In the genomic region with DNA sequence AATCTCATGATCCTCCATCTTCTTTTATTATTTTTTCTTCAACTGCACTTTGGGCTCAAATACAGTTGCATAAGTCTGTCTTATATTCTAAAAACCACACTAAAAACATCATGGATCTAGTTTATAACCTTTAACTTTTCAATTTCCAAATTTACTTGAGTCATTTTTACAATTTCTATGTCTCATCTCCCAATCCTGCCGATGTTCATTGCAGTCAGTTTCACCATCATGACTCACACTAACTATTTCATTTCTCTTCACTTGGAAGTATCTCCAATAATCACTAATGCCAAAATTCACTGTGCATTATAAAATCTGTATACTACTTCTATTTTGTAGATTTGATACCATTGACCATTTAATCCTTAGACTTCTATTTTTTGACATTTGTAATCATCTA, we compare ENCODE assay signal across 20 cellular contexts.
DNase-seq lines count a peak whose midpoint lies in the region; ATAC-seq, FAIRE-seq and TF ChIP-seq lines count a peak whose summit lies in the region.
"Had no signal": no experiment of that assay in that cellular context is flagged by ENCODE, and none has a peak within 500 bp of the region (broad histone marks: within the 10 kb centered on the region; RNA-seq: fewer than 3 reads in every experiment).

No MANE protein-coding gene starts in this region.

- H3K27me3 ChIP-seq in mammary epithelial cell (ENCODE audit: insufficient read depth, low read length): no peaks in the 10 kb centered on the region
- H3K27me3 ChIP-seq: body of pancreas, colonic mucosa, thyroid gland had no signal

- no peak for FAIRE-seq in GM19239 (lab: Jason Lieb, UNC)
- FAIRE-seq: H54 had no signal

- intact Hi-C loops in mammary epithelial cell (cut with micrococcal nuclease): loop anchor here (5.0 to 10.0 kb wide), 5 partner anchors 213 to 1534 kb away; no protein-coding TSS in a partner anchor

- H3K9ac ChIP-seq in mammary epithelial cell (ENCODE audit: insufficient read depth, low read length): peak overlapping the region; percentile 10

- POLR2A ChIA-PET in AG04449 (lab: Yijun Ruan, JAX): no interaction called here

- H3K4me1 ChIP-seq in mammary epithelial cell (ENCODE audit: insufficient read depth, low read length): peaks cover 22% of the 10 kb centered on the region
- H3K4me1 ChIP-seq: body of pancreas, colonic mucosa, thyroid gland had no signal

- H3K4me3 ChIP-seq in AG04449 (ENCODE audit: low read depth, low read length): no peak overlapping the region
- H3K4me3 ChIP-seq in mammary epithelial cell (replicated peaks in 1 of 3; ENCODE audit: insufficient read depth in 1 of 3, low read depth in 2 of 3, low read length in 3 of 3): no peak overlapping the region
- no peak overlapping the region for H3K4me3 ChIP-seq in fibroblast of villous mesenchyme (ENCODE audit: low read depth, low read length)
- H3K4me3 ChIP-seq: body of pancreas, colonic mucosa, thyroid gland had no signal

- H4K20me1 ChIP-seq in mammary epithelial cell (ENCODE audit: insufficient read depth, low read length): no peaks in the 10 kb centered on the region

- WGBS in mammary epithelial cell (ENCODE audit: low coverage, missing lambda C conversion rate): 0% methylated on average over 1 of the region's 1 CpG

- peak overlapping the region; percentile 91 for H3K27ac ChIP-seq in mammary epithelial cell (ENCODE audit: insufficient read depth, low read depth, low read length)
- H3K27ac ChIP-seq: body of pancreas, colonic mucosa, thyroid gland had no signal

- TF ChIP-seq CTCF in AG04449 (IDR thresholded peaks at IDR 0.05; ENCODE audit: insufficient read depth, low read length, missing control alignments) (no peak), mammary epithelial cell (conservative IDR thresholded peaks at IDR 0.05 in 1 of 2, IDR thresholded peaks at IDR 0.05 in 1 of 2; ENCODE audit: extremely low read depth in 1 of 2, insufficient read depth in 1 of 2, low read depth in 1 of 2, low read length in 2 of 2) (no peak), fibroblast of villous mesenchyme (IDR thresholded peaks at IDR 0.05; ENCODE audit: insufficient read depth, low read depth, low read length) (no peak)

- BruUV-seq in mammary epithelial cell (replicated peaks; lab: Mats Ljungman, UMichigan): TSS peak; percentile 76

- H3K79me2 ChIP-seq in mammary epithelial cell (ENCODE audit: insufficient read depth, low read length): no peaks in the 10 kb centered on the region

- CTCF ChIA-PET in AG04449 (lab: Yijun Ruan, JAX) (no interaction called here), mammary epithelial cell (lab: Charles Lee; ENCODE audit: low non-redundant PET) (no interaction called here)

- no peaks in the 10 kb centered on the region for H3K36me3 ChIP-seq in mammary epithelial cell (ENCODE audit: insufficient read depth, low read length)
- H3K36me3 ChIP-seq: colonic mucosa, thyroid gland had no signal

- peaks cover 12% of the 10 kb centered on the region for H3K9me3 ChIP-seq in mammary epithelial cell (replicated peaks; ENCODE audit: insufficient read depth, low read length)
- H3K9me3 ChIP-seq: colonic mucosa, thyroid gland had no signal

- no peak overlapping the region for H2AFZ ChIP-seq in mammary epithelial cell (ENCODE audit: low read depth, low read length)

- dilution Hi-C loops in mammary epithelial cell (cut with HindIII; ENCODE audit: low sequenced_read_pairs): no loop called here

- no peak for ATAC-seq in HG03457 (IDR thresholded peaks at IDR 0.05; ENCODE audit: unreplicated experiment)
- ATAC-seq: body of pancreas; CD8-positive, alpha-beta T cell; left cardiac atrium had no signal

- peak overlapping the region; percentile 68 for H3K4me2 ChIP-seq in mammary epithelial cell (ENCODE audit: insufficient read depth, low read depth, low read length)

- in situ Hi-C loops in mammary epithelial cell (cut with MboI; ENCODE audit: low sequenced_read_pairs in 2 of 2): no loop called here

- DNase-seq in AG04449 (ENCODE audit: low read depth, low spot score) (peak; percentile 44), HS-5 (ENCODE audit: low read depth) (peak; percentile 84), mammary epithelial cell (peak; percentile 86), fibroblast of villous mesenchyme (ENCODE audit: low read depth) (peak; percentile 70), D341Med (ENCODE audit: low spot score) (no peak), GM19239 (ENCODE audit: insufficient read length, low spot score) (no peak), NCI-H82 treated with DMSO at 0.1 percent for 48 hours (lab: John Stamatoyannopoulos, UW; ENCODE audit: unreplicated experiment) (no peak)
- DNase-seq: activated CD4-positive, alpha-beta T cell treated with anti-CD3 and anti-CD28 coated beads for 4 hours; body of pancreas; CD8-positive, alpha-beta T cell; colonic mucosa; left cardiac atrium; NCI-H1417; NCI-H2171; posterior cingulate gyrus; stimulated activated CD4-positive, alpha-beta T cell treated with anti-CD3 and anti-CD28 coated beads, Interleukin-2, amount 100 ng/mL, for 24 hours; stimulated activated naive CD4-positive, alpha-beta T cell; thyroid gland had no signal

Comparison
In these comparisons a context has a peak if more than half of its experiments do, and no peak if none do; other contexts are left out.
1. DNase-seq: peak in AG04449 (single experiment), HS-5 (single experiment), mammary epithelial cell (single experiment) and fibroblast of villous mesenchyme (single experiment); none in D341Med (single experiment), GM19239 (single experiment) and NCI-H82 treated with DMSO at 0.1 percent for 48 hours (single experiment).